10 cellular contexts compared by ENCODE assay signal in the genomic region with DNA sequence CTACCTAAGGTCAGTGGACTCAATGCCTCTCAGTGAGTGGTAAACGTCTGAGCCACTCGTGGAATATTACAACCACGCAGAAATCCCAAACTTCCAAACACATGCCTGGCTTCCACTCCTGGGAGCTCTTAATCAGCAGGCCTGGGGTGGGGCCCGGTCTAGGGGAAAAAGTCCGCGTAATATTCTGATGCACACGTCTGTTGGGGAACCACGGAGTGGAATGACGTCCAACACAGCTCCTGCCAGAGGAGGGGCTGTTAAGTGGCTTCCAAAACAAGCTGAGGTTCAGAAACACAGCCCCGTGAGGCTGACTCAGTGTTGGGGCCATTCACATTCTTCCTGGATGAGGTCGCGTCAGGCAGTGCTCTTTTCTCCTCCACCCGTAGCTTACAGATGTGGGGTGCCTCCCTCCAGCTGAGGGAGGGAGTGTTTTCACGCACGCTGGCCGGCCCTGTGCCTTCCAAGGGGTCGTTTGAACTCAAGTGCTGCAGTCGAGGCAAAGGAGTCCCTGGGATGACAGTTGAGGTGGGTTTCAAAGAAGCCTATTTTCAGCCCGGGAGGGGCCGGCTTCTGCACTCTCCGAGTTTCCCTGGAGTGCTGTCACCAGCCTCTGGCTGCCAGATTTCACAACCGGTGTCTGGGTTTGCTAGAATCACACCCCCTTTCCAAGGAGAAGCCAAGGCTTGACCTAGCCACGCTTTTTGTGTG.
DNase-seq lines count a peak whose midpoint lies in the region; ATAC-seq, FAIRE-seq and TF ChIP-seq lines count a peak whose summit lies in the region.
"Had no signal": no experiment of that assay in that cellular context is flagged by ENCODE, and none has a peak within 500 bp of the region (broad histone marks: within the 10 kb centered on the region; RNA-seq: fewer than 3 reads in every experiment).

No MANE protein-coding gene starts in this region.

- H3K27me3 ChIP-seq in endothelial cell of umbilical vein (ENCODE audit: control insufficient read depth in 2 of 2, insufficient read depth in 2 of 2, low read length in 2 of 2) (no peaks in the 10 kb centered on the region), mesenchymal stem cell (ENCODE audit: control insufficient read depth in 1 of 2, insufficient read depth in 1 of 2, low read length in 2 of 2) (no peaks in the 10 kb centered on the region)

- intact Hi-C loops in endothelial cell of umbilical vein (cut with micrococcal nuclease), result loop anchor here (5.0 kb wide), 1 partner anchor 370 kb away; no protein-coding TSS in a partner anchor

- H3K36me3 ChIP-seq in endothelial cell of umbilical vein (ENCODE audit: control insufficient read depth in 2 of 2, extremely low read depth in 1 of 2, insufficient read depth in 2 of 2, low read length in 2 of 2) (no peaks in the 10 kb centered on the region), mesenchymal stem cell (ENCODE audit: control insufficient read depth in 1 of 2, insufficient read depth in 2 of 2, low read depth in 1 of 2, low read length in 2 of 2) (no peaks in the 10 kb centered on the region)

- peak overlapping the region; percentile 52 for H2AFZ ChIP-seq in endothelial cell of umbilical vein (ENCODE audit: low read depth, low read length)
- H2AFZ ChIP-seq in mesenchymal stem cell (ENCODE audit: low read depth, low read length), result no peak overlapping the region

- dilution Hi-C loops in endothelial cell of umbilical vein (cut with MboI; ENCODE audit: extremely low pct_ligation_motif_present, low sequenced_read_pairs), result no loop called here

- peak overlapping the region; percentile 7 for H4K8ac ChIP-seq in mesenchymal stem cell (ENCODE audit: low read length)

- no peaks in the 10 kb centered on the region for H3K9me3 ChIP-seq in endothelial cell of umbilical vein (replicated peaks; ENCODE audit: control insufficient read depth, insufficient read depth, low read length)
- H3K9me3 ChIP-seq in mesenchymal stem cell (ENCODE audit: control insufficient read depth, low read length), result peaks cover 19% of the 10 kb centered on the region

- H3K23ac ChIP-seq in mesenchymal stem cell (ENCODE audit: low read length in 2 of 2), result no peak overlapping the region

- peak overlapping the region; percentile 35 to 67 for H3K18ac ChIP-seq in mesenchymal stem cell (ENCODE audit: low read depth in 1 of 2, low read length in 2 of 2)

- TF ChIP-seq POLR2A in endothelial cell of umbilical vein (IDR thresholded peaks at IDR 0.05; ENCODE audit: low read depth, low read length), result no peak

- no peak overlapping the region for H3K4me3 ChIP-seq in endothelial cell of umbilical vein (replicated peaks in 1 of 3; ENCODE audit: insufficient read depth in 1 of 3, low read depth in 1 of 3, low read length in 3 of 3)
- peak overlapping the region in 1 of 2 experiments; percentile 58 for H3K4me3 ChIP-seq in mesenchymal stem cell (ENCODE audit: insufficient read depth in 1 of 2, low read depth in 1 of 2, low read length in 2 of 2)

- TF ChIP-seq CTCF in endothelial cell of umbilical vein (IDR thresholded peaks at IDR 0.05; ENCODE audit: extremely low read depth in 1 of 2, insufficient read depth in 1 of 2, low read depth in 1 of 2, low read length in 2 of 2), result no peak

- no peak overlapping the region for H2AK5ac ChIP-seq in mesenchymal stem cell (ENCODE audit: low read length, severe bottlenecking)

- no peak for ATAC-seq in GM21723 (IDR thresholded peaks at IDR 0.05; ENCODE audit: unreplicated experiment)
- ATAC-seq: T-helper 17 cell had no signal

- H3K9ac ChIP-seq in endothelial cell of umbilical vein (replicated peaks; ENCODE audit: extremely low read depth, insufficient read depth, low read length) (no peak overlapping the region), mesenchymal stem cell (ENCODE audit: low read length) (peak overlapping the region; percentile 91)

- peak overlapping the region; percentile 35 for H4K91ac ChIP-seq in mesenchymal stem cell (ENCODE audit: low read length)

- H3K14ac ChIP-seq in mesenchymal stem cell (ENCODE audit: low read length in 2 of 2), result no peak overlapping the region

- no peaks in the 10 kb centered on the region for H4K20me1 ChIP-seq in endothelial cell of umbilical vein (replicated peaks; ENCODE audit: control insufficient read depth, extremely low read depth, insufficient read depth, low read length)

- peak overlapping the region; percentile 63 for H2BK5ac ChIP-seq in mesenchymal stem cell (ENCODE audit: low read depth, low read length, poor library complexity, severe bottlenecking)

- H3K79me2 ChIP-seq in endothelial cell of umbilical vein (ENCODE audit: control insufficient read depth, insufficient read depth, low read length), result no peaks in the 10 kb centered on the region

- FAIRE-seq in endothelial cell of umbilical vein (lab: Jason Lieb, UNC), result no peak
- FAIRE-seq: endometrium had no signal

- peaks cover 6% of the 10 kb centered on the region for H3K4me1 ChIP-seq in endothelial cell of umbilical vein (ENCODE audit: control insufficient read depth, extremely low read depth, insufficient read depth, low read length)
- peaks cover 8% of the 10 kb centered on the region for H3K4me1 ChIP-seq in mesenchymal stem cell (ENCODE audit: control insufficient read depth, insufficient read depth, low read depth, low read length)

- peak overlapping the region; percentile 80 for H2BK15ac ChIP-seq in mesenchymal stem cell (ENCODE audit: low read depth, poor library complexity, severe bottlenecking)

- BruUV-seq in endothelial cell of umbilical vein (replicated peaks; lab: Mats Ljungman, UMichigan), result no TSS peak

- H2BK12ac ChIP-seq in mesenchymal stem cell (ENCODE audit: low read length in 2 of 2), result peak overlapping the region in 1 of 2 experiments; percentile 76

- DNase-seq in NCI-H226 (peak; percentile 92), endothelial cell of umbilical vein (ENCODE audit: low read depth, low spot score) (peak; percentile 70), mesenchymal stem cell (peak; percentile 98), ureter (ENCODE audit: low spot score) (peak; percentile 86), NCI-H1417 (lab: John Stamatoyannopoulos, UW) (no peak)
- no peak for DNase-seq in activated CD4-positive, alpha-beta T cell treated with anti-CD3 and anti-CD28 coated beads for 4 hours
- DNase-seq in stimulated activated CD4-positive, alpha-beta T cell treated with anti-CD3 and anti-CD28 coated beads, Interleukin-2, amount 100 ng/mL, for 48 hours, result no peak
- DNase-seq: T-helper 17 cell had no signal

- no peak overlapping the region for H3K4me2 ChIP-seq in endothelial cell of umbilical vein (ENCODE audit: insufficient read depth, low read length)
- H3K4me2 ChIP-seq in mesenchymal stem cell (ENCODE audit: low read length, poor library complexity, severe bottlenecking), result peak overlapping the region; percentile 25

- no peaks in the 10 kb centered on the region for H3K79me1 ChIP-seq in mesenchymal stem cell (replicated peaks; ENCODE audit: low read length, poor library complexity, severe bottlenecking)

- no peak overlapping the region for H2BK120ac ChIP-seq in mesenchymal stem cell (ENCODE audit: low read depth, low read length)

- no peak overlapping the region for H3K4ac ChIP-seq in mesenchymal stem cell (ENCODE audit: low read depth in 1 of 2, low read length in 2 of 2)

- H3K27ac ChIP-seq in endothelial cell of umbilical vein (ENCODE audit: insufficient read depth, low read depth, low read length), result no peak overlapping the region
- H3K27ac ChIP-seq in mesenchymal stem cell (ENCODE audit: low read length, poor library complexity, severe bottlenecking), result peak overlapping the region; percentile 69

- H3K9me1 ChIP-seq in endothelial cell of umbilical vein (replicated peaks; ENCODE audit: control insufficient read depth, extremely low read depth, insufficient read depth, low read length), result no peaks in the 10 kb centered on the region

- CTCF ChIA-PET in endothelial cell of umbilical vein (lab: Charles Lee), result interaction anchor here (1.1 to 1.2 kb wide), 3 partner anchors 18 to 385 kb away, joined by 3 to 4 read pairs (median 3); no protein-coding TSS in a partner anchor

- POLR2A ChIA-PET in endothelial cell of umbilical vein (lab: Charles Lee), result no interaction called here

- 27% methylated on average over 23 of the region's 23 CpGs for WGBS in mesenchymal stem cell

TF ChIP-seq in endothelial cell of umbilical vein, 7 proteins besides CTCF, POLR2A, EP300 and RAD21:
- TF ChIP-seq FOS (IDR thresholded peaks at IDR 0.05; ENCODE audit: borderline replicate concordance, insufficient read depth, low read length) (no peak), EZH2 (IDR thresholded peaks at IDR 0.05; ENCODE audit: borderline replicate concordance, low read depth, low read length, severe bottlenecking) (no peak), GATA2 (IDR thresholded peaks at IDR 0.05; ENCODE audit: insufficient read depth, insufficient read length, low read depth, low read length) (no peak), POLR2AphosphoS5 (IDR thresholded peaks at IDR 0.05; ENCODE audit: insufficient read depth, low read depth, low read length) (no peak), JUN (IDR thresholded peaks at IDR 0.05; ENCODE audit: borderline replicate concordance, insufficient read depth, insufficient read length, low read depth) (peak; percentile 10), MYC (IDR thresholded peaks at IDR 0.05; ENCODE audit: low read depth, low read length) (no peak)
- TF ChIP-seq, protein P1, sequence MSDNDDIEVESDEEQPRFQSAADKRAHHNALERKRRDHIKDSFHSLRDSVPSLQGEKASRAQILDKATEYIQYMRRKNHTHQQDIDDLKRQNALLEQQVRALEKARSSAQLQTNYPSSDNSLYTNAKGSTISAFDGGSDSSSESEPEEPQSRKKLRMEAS (IDR thresholded peaks at IDR 0.05; ENCODE audit: insufficient read depth, insufficient read length), result no peak

Comparison
In these comparisons a context has a peak if more than half of its experiments do, and no peak if none do; other contexts are left out.
1. DNase-seq: peak in NCI-H226 (single experiment), endothelial cell of umbilical vein (single experiment), mesenchymal stem cell (single experiment) and ureter (single experiment); none in activated CD4-positive, alpha-beta T cell treated with anti-CD3 and anti-CD28 coated beads for 4 hours (0 of 2), NCI-H1417 (0 of 3) and stimulated activated CD4-positive, alpha-beta T cell treated with anti-CD3 and anti-CD28 coated beads, Interleukin-2, amount 100 ng/mL, for 48 hours (0 of 2).